Comparison of ENCODE assay signal across 8 cellular contexts in the genomic region with DNA sequence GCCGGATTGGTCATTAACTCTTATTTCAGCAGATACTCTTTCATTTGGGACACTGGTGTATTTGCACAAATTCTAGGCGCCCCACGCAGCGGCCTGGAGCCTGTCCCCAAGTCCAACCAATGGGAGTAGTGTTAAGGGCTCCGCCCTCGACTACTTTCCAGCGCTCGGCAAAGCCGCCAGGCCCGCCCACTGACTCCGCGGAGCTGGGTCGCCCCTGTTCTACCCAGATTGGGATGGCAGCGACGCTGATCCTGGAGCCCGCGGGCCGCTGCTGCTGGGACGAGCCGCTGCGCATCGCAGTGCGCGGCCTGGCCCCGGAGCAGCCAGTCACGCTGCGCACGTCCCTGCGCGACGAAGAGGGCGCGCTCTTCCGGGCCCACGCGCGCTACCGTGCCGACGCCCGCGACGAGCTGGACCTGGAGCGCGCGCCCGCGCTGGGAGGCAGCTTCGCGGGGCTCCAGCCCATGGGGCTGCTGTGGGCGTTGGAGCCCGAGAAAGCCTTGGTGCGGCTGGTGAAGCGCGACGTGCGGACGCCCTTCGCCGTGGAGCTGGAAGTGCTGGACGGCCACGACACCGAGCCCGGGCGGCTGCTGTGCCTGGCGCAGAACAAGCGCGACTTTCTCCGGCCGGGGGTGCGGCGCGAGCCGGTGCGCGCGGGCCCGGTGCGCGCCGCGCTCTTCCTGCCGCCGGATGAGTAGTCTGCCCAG. TPM values are rescaled to one million over a fixed set of nuclear protein-coding genes. Genes with fewer than 3 reads are reported as not detected.
DNase-seq lines count a peak whose midpoint lies in the region; ATAC-seq and TF ChIP-seq lines count a peak whose summit lies in the region.

A gene with protein sequence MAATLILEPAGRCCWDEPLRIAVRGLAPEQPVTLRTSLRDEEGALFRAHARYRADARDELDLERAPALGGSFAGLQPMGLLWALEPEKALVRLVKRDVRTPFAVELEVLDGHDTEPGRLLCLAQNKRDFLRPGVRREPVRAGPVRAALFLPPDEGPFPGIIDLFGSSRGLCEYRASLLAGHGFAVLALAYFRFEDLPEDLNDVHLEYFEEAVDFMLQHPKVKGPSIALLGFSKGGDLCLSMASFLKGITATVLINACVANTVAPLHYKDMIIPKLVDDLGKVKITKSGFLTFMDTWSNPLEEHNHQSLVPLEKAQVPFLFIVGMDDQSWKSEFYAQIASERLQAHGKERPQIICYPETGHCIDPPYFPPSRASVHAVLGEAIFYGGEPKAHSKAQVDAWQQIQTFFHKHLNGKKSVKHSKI (plus strand): TSS at position 179 of the 707 bp plus-strand sequence. CDS start 55 bp downstream, at position 234.

- H3K4me3 ChIP-seq in fibroblast of villous mesenchyme (ENCODE audit: low read depth, low read length), result peak within 1 kb of the TSS; percentile 66

- TF ChIP-seq CTCF in fibroblast of villous mesenchyme (IDR thresholded peaks at IDR 0.05; ENCODE audit: insufficient read depth, low read depth, low read length), result no peak
- TF ChIP-seq CTCF in nephron progenitor cell (IDR thresholded peaks at IDR 0.05), result no peak

- ATAC-seq in HG03571 (IDR thresholded peaks at IDR 0.05; ENCODE audit: unreplicated experiment), result peak; percentile 70

- no peak within 1 kb of the TSS for H3K27ac Mint-ChIP-seq in nephron progenitor cell
- no peak within 1 kb of the TSS for H3K27ac Mint-ChIP-seq in stimulated activated naive CD8-positive, alpha-beta T cell treated with anti-CD3 and anti-CD28 coated beads, Interleukin-15, Interleukin-2, amounts not matched to agents 100 ng/mL and 50 ng/mL, for 24 hours

- no peaks in the 10 kb centered on the region for H3K36me3 Mint-ChIP-seq in nephron progenitor cell (ENCODE audit: low read depth)
- no peaks in the 10 kb centered on the region for H3K36me3 Mint-ChIP-seq in stimulated activated naive CD8-positive, alpha-beta T cell treated with anti-CD3 and anti-CD28 coated beads, Interleukin-15, Interleukin-2, amounts not matched to agents 100 ng/mL and 50 ng/mL, for 24 hours (ENCODE audit: low read depth)

- peak within 1 kb of the TSS; percentile 90 for H3K4me3 Mint-ChIP-seq in nephron progenitor cell
- H3K4me3 Mint-ChIP-seq in stimulated activated naive CD8-positive, alpha-beta T cell treated with anti-CD3 and anti-CD28 coated beads, Interleukin-15, Interleukin-2, amounts not matched to agents 100 ng/mL and 50 ng/mL, for 24 hours, result peak within 1 kb of the TSS; percentile 82

- peaks cover 10% of the 10 kb centered on the region for H3K9me3 Mint-ChIP-seq in nephron progenitor cell
- no peaks in the 10 kb centered on the region for H3K9me3 Mint-ChIP-seq in stimulated activated naive CD8-positive, alpha-beta T cell treated with anti-CD3 and anti-CD28 coated beads, Interleukin-15, Interleukin-2, amounts not matched to agents 100 ng/mL and 50 ng/mL, for 24 hours

- no peaks in the 10 kb centered on the region for H3K4me1 Mint-ChIP-seq in nephron progenitor cell
- no peaks in the 10 kb centered on the region for H3K4me1 Mint-ChIP-seq in stimulated activated naive CD8-positive, alpha-beta T cell treated with anti-CD3 and anti-CD28 coated beads, Interleukin-15, Interleukin-2, amounts not matched to agents 100 ng/mL and 50 ng/mL, for 24 hours (ENCODE audit: low read depth)

- peaks cover 54% of the 10 kb centered on the region for H3K27me3 Mint-ChIP-seq in nephron progenitor cell (ENCODE audit: low read depth, poor library complexity)
- peaks cover 7% of the 10 kb centered on the region for H3K27me3 Mint-ChIP-seq in stimulated activated naive CD8-positive, alpha-beta T cell treated with anti-CD3 and anti-CD28 coated beads, Interleukin-15, Interleukin-2, amounts not matched to agents 100 ng/mL and 50 ng/mL, for 24 hours

- DNase-seq in Ammon's horn (ENCODE audit: low spot score), result peak; percentile 68
- peak; percentile 49 for DNase-seq in GM19238 (ENCODE audit: insufficient read length, low spot score)
- peak; percentile 78 for DNase-seq in RPMI7951 (ENCODE audit: low read depth)
- DNase-seq in activated effector memory CD4-positive, alpha-beta T cell treated with anti-CD3 and anti-CD28 coated beads, Interleukin-2, amount 50 U/mL, for 16 hours, result peak; percentile 84
- peak; percentile 73 for DNase-seq in fibroblast of villous mesenchyme (ENCODE audit: low read depth)
- DNase-seq in nephron progenitor cell, result peak; percentile 78

RNA-seq across cellular contexts. Expression of the gene that starts here (rescaled TPM):
- total RNA-seq in RPMI7951 (2014; rRNA removed; shearing (Covaris generic)), result not detected in 2 replicates
- under 0.01 TPM in 1 of 2 replicates, not detected in the other for total RNA-seq in fibroblast of villous mesenchyme

Comparison
In these comparisons a context has a peak if more than half of its experiments do, and no peak if none do; other contexts are left out.
1. Peak in every context shown above with its lines: DNase-seq, ATAC-seq and H3K4me3 ChIP-seq.
2. Peak in DNase-seq in RPMI7951; RNA of the gene not detected or under 1 TPM.
3. Peak in DNase-seq and H3K4me3 ChIP-seq in fibroblast of villous mesenchyme; RNA of the gene not detected or under 1 TPM.